Comparison of ENCODE assay signal across 1 cellular context in the genomic region with DNA sequence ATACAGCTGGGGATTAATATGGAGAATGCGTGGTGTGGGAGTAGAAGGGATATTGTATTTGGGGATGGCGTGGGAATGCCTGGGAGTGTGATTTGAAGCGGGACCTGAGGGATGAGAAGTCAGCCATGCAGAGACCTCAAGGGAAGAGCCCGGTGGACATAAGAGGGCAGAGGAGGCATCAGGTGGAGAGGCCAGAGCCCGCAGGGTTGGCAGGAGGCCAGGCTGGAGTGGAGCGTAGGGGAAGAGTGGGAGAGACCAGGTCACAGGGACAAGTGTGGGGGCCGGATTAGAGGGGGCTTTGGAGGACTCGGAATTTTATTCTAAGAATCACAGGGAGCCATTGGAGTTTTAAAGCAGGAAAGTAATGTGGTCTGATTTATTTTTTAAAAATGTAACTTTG.
TF ChIP-seq lines count a peak whose summit lies in the region.

No MANE protein-coding gene starts in this region.

TF ChIP-seq in IMR-90, 13 proteins besides CTCF, POLR2A, EP300 and RAD21 (continued from another document):
- no peak for TF ChIP-seq USF2 (IDR thresholded peaks at IDR 0.05; ENCODE audit: low read depth, low read length)
